Comparison of ENCODE assay signal across 13 cellular contexts in the genomic region with DNA sequence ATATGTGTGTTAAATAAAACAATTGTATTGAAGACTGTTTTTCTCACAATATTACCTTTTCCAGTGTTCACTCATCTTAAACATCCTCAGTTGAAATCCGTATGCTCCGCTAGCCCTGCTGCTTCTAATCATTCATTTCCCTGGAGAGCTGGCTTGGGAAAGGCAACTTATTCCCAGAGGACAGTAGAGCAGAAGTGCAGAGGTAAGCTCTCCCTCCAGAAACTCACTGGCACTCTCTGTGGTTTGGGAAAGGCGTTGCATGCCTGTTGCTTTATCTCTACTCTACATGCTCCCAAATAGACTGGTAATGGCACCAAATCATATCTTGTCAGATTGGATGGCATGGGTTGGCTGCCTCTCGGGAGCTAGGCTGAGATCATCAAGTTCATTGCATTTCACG.
DNase-seq lines count a peak whose midpoint lies in the region; ATAC-seq and TF ChIP-seq lines count a peak whose summit lies in the region.
"Had no signal": no experiment of that assay in that cellular context is flagged by ENCODE, and none has a peak within 500 bp of the region (broad histone marks: within the 10 kb centered on the region; RNA-seq: fewer than 3 reads in every experiment).

No MANE protein-coding gene starts in this region.

- ATAC-seq in left lobe of liver (peak; percentile 16), GM18873 (IDR thresholded peaks at IDR 0.05; ENCODE audit: low FRiP score, unreplicated experiment) (no peak), GM19328 (IDR thresholded peaks at IDR 0.05; ENCODE audit: unreplicated experiment) (no peak)
- ATAC-seq: activated CD4-positive, alpha-beta T cell treated with anti-CD3 and anti-CD28 coated beads for 36 hours; lower lobe of right lung had no signal

- H3K4me3 ChIP-seq in esophagus squamous epithelium (no peak overlapping the region), MM.1S (ENCODE audit: low read length) (no peak overlapping the region)
- H3K4me3 ChIP-seq: lower lobe of right lung had no signal

- no peak overlapping the region for H3K9ac ChIP-seq in MM.1S (ENCODE audit: low read length)
- H3K9ac ChIP-seq: KMS-11 had no signal

- no peaks in the 10 kb centered on the region for H3K4me1 ChIP-seq in esophagus squamous epithelium
- no peaks in the 10 kb centered on the region for H3K4me1 ChIP-seq in MM.1S (ENCODE audit: low read length)
- H3K4me1 ChIP-seq: lower lobe of right lung had no signal

- H3K27me3 ChIP-seq in esophagus squamous epithelium (no peaks in the 10 kb centered on the region), MM.1S (replicated peaks; ENCODE audit: insufficient read depth, low read length) (no peaks in the 10 kb centered on the region)

- H3K9me3 ChIP-seq in esophagus squamous epithelium: no peaks in the 10 kb centered on the region
- no peaks in the 10 kb centered on the region for H3K9me3 ChIP-seq in MM.1S (replicated peaks; ENCODE audit: insufficient read depth, low read length)
- H3K9me3 ChIP-seq: lower lobe of right lung had no signal

- H3K36me3 ChIP-seq in esophagus squamous epithelium (peaks cover 0 to 41% (median 5%) of the 10 kb centered on the region in 3 donors), MM.1S (replicated peaks; ENCODE audit: insufficient read depth, low read length) (no peaks in the 10 kb centered on the region)

- 0 out of 3 replicates have a peak, but pooled peaks have one; percentile 13 for TF ChIP-seq CTCF in GM12872 (IDR thresholded peaks at IDR 0.05; ENCODE audit: insufficient read depth, low read depth, low read length)
- TF ChIP-seq CTCF in VCaP (conservative IDR thresholded peaks at IDR 0.05): peak; percentile 17; the same call in 1 of the 2 replicates
- no peak for TF ChIP-seq CTCF in esophagus squamous epithelium (IDR thresholded peaks at IDR 0.05)
- TF ChIP-seq CTCF in MM.1S (IDR thresholded peaks at IDR 0.05; ENCODE audit: low read length): no peak

- H3K79me2 ChIP-seq in MM.1S (ENCODE audit: low read length): no peaks in the 10 kb centered on the region

- H3K9me2 ChIP-seq in MM.1S (replicated peaks; ENCODE audit: insufficient read depth, low read length): no peaks in the 10 kb centered on the region

- TF ChIP-seq POLR2A in esophagus squamous epithelium (IDR thresholded peaks at IDR 0.05): no peak

- DNase-seq in NCI-H1694 (lab: John Stamatoyannopoulos, UW): peak; percentile 17
- DNase-seq in left lobe of liver (ENCODE audit: low spot score): no peak
- DNase-seq in esophagus squamous epithelium (lab: John Stamatoyannopoulos, UW): no peak
- DNase-seq in MM.1S: no peak
- DNase-seq: activated CD4-positive, alpha-beta T cell treated with anti-CD3 and anti-CD28 coated beads for 36 hours; activated effector memory CD4-positive, alpha-beta T cell treated with anti-CD3 and anti-CD28 coated beads, Interleukin-2, amount 50 U/mL, for 16 hours; lower lobe of right lung; SIG-M5 had no signal

- no peak overlapping the region for H3K27ac ChIP-seq in VCaP
- no peak overlapping the region for H3K27ac ChIP-seq in esophagus squamous epithelium
- no peak overlapping the region for H3K27ac ChIP-seq in MM.1S (ENCODE audit: low read length)
- H3K27ac ChIP-seq: KMS-11, lower lobe of right lung had no signal

- no peak overlapping the region for H2AFZ ChIP-seq in MM.1S (ENCODE audit: low read length)

- intact Hi-C loops in esophagus squamous epithelium (cut with DNase I): no loop called here

- H3F3A ChIP-seq in MM.1S (ENCODE audit: insufficient read depth, low read length): no peaks in the 10 kb centered on the region

- 94 to 95% methylated on average over 5 of the region's 5 CpGs for WGBS in esophagus squamous epithelium, 2 donors

- no peak overlapping the region for H3K4me2 ChIP-seq in MM.1S (ENCODE audit: low read depth, low read length)
- H3K4me2 ChIP-seq: KMS-11 had no signal

- no peaks in the 10 kb centered on the region for H4K20me1 ChIP-seq in MM.1S (ENCODE audit: insufficient read depth, low read length)

Comparison
In these comparisons a context has a peak if more than half of its experiments do, and no peak if none do; other contexts are left out.
1. CTCF ChIP-seq: peak in GM12872 (single experiment) and VCaP (single experiment); none in esophagus squamous epithelium (0 of 6) and MM.1S (single experiment).